Comparison of ENCODE assay signal across 28 cellular contexts in the genomic region with DNA sequence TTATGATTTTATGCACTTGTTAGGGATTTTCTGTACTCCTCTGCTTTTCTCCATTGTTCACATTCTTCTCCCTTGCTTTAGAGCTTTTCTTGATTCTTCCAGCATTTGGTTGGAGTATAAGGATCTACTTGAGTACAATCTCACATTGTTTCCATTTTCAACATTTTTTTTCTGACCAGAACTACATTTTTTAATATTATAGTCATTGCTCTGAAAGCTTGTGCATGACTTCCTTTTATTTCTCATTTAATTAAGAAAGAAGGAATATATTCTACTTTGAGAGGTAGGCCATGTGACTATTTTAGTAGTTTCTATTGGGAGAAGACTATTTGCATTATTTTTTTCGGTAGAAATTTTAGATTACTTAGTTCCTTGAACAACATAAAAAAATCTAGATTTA. TPM values are rescaled to one million over a fixed set of nuclear protein-coding genes. Genes with fewer than 3 reads are reported as not detected.
DNase-seq lines count a peak whose midpoint lies in the region; FAIRE-seq and TF ChIP-seq lines count a peak whose summit lies in the region.
"Had no signal": no experiment of that assay in that cellular context is flagged by ENCODE, and none has a peak within 500 bp of the region (broad histone marks: within the 10 kb centered on the region; RNA-seq: fewer than 3 reads in every experiment).

No MANE protein-coding gene starts in this region.

- H4K91ac ChIP-seq in H9 (ENCODE audit: insufficient read length, low read depth, low read length) = no peak overlapping the region

- peaks cover 10 to 17% of the 10 kb centered on the region in 2 experiments; a peak in 2 of 5 replicates for H3K9me3 Mint-ChIP-seq in H9
- H3K9me3 Mint-ChIP-seq: activated CD4-positive, alpha-beta memory T cell treated with anti-CD3 and anti-CD28 coated beads, Interleukin-2, amount 10 ng/mL, durations not matched to agents 7 days and 5 days had no signal

- H3K23ac ChIP-seq in H9 (ENCODE audit: insufficient read length, low read depth, low read length) = no peak overlapping the region

- peaks cover 2% of the 10 kb centered on the region; the same call in 1 of the 2 replicates for H3K36me3 ChIP-seq in GM23248 (ENCODE audit: low read depth)
- H3K36me3 ChIP-seq: gastroesophageal sphincter had no signal

- H3K36me3 Mint-ChIP-seq in H9 (ENCODE audit: insufficient read depth in 1 of 3, low read depth in 3 of 3) = peaks cover 0 to 13% (median 0%) of the 10 kb centered on the region in 3 experiments; a peak in 3 of 7 replicates

- H3K27ac Mint-ChIP-seq in H9 = no peak overlapping the region
- H3K27ac Mint-ChIP-seq: activated CD4-positive, alpha-beta memory T cell treated with anti-CD3 and anti-CD28 coated beads, Interleukin-2, amount 10 ng/mL, durations not matched to agents 7 days and 5 days; activated naive CD8-positive, alpha-beta T cell treated with anti-CD3 and anti-CD28 coated beads for 36 hours; activated T-helper 2 cell treated with anti-CD3 and anti-CD28 coated beads, Interferon-gamma antibody, Interleukin-2, Interleukin-4, amounts not matched to agents 10 μg/mL and 5 μg/mL and 100 μg/mL, durations not matched to agents 14 hours and 24 hours and 36 hours; brain; CD8-positive, alpha-beta T cell; memory B cell; T-helper 17 cell had no signal

- no peaks in the 10 kb centered on the region for H3K79me2 ChIP-seq in GM23248 (ENCODE audit: insufficient read depth)
- no peaks in the 10 kb centered on the region for H3K79me2 ChIP-seq in H9 (ENCODE audit: insufficient read depth, low read length)

- H3T11ph ChIP-seq in H9 (ENCODE audit: low read length) = no peak overlapping the region

- H3K23me2 ChIP-seq in H9 (ENCODE audit: insufficient read length, low read depth, low read length, poor library complexity, severe bottlenecking) = no peaks in the 10 kb centered on the region

- H3K27me3 Mint-ChIP-seq in H9 (ENCODE audit: low read depth) = peaks cover 5% of the 10 kb centered on the region
- H3K27me3 Mint-ChIP-seq: memory B cell, naive B cell had no signal

- no peak overlapping the region for H2AK5ac ChIP-seq in H9 (ENCODE audit: insufficient read length, low read length)

- H2BK20ac ChIP-seq in H9 (ENCODE audit: low read depth, low read length, poor library complexity, severe bottlenecking) = no peak overlapping the region

- no peak overlapping the region for H2BK15ac ChIP-seq in H9 (ENCODE audit: low read depth, low read length)

- H3K9ac ChIP-seq in GM23248 = no peak overlapping the region
- no peak overlapping the region for H3K9ac ChIP-seq in H9 (ENCODE audit: extremely low read depth, insufficient read length, low read length)

- DNase-seq in GM23248 (peak; percentile 70), astrocyte of the hippocampus (ENCODE audit: low read depth, low spot score) (peak; percentile 46), fibroblast of the aortic adventitia (ENCODE audit: low read depth) (peak; percentile 75), stromal cell of bone marrow (ENCODE audit: low read depth) (peak; percentile 36), nucleus accumbens (lab: John Stamatoyannopoulos, UW) (no peak), NCI-H510A (lab: John Stamatoyannopoulos, UW) (no peak), urothelium cell line (ENCODE audit: low spot score) (no peak), H9 (no peak)
- DNase-seq: activated CD4-positive, alpha-beta memory T cell treated with anti-CD3 and anti-CD28 coated beads, Interleukin-2, amount 10 ng/mL, durations not matched to agents 7 days and 5 days; activated CD4-positive, CD25-positive, alpha-beta regulatory T cell treated with anti-CD3 and anti-CD28 coated beads, Interleukin-2, amount 50 U/mL, for 72 hours; activated naive CD8-positive, alpha-beta T cell treated with anti-CD3 and anti-CD28 coated beads for 36 hours; CD8-positive, alpha-beta T cell; effector CD4-positive, alpha-beta T cell; H7; hippocampal formation; NCI-H1105 treated with DMSO at 0.1 percent for 48 hours; NCI-H2029; NCI-H345; NCI-H748 treated with DMSO at 0.1 percent for 48 hours; occipital lobe; stimulated activated naive CD4-positive, alpha-beta T cell treated with Interleukin-2 at 50 U/mL for 16 hours; T-helper 17 cell had no signal

- no peak overlapping the region for H4K5ac ChIP-seq in H9 (ENCODE audit: insufficient read length, low read depth, low read length)

- H3K4me1 ChIP-seq in GM23248 (ENCODE audit: insufficient read depth) (peaks cover 31% of the 10 kb centered on the region), H9 (ENCODE audit: insufficient read depth, low read length) (no peaks in the 10 kb centered on the region)

- H3F3A ChIP-seq in GM23248 (ENCODE audit: insufficient read depth) = peaks cover 26% of the 10 kb centered on the region; the same call in 1 of the 2 replicates

- no peak overlapping the region for H3K4ac ChIP-seq in H9 (ENCODE audit: low read depth, low read length)

- H2BK12ac ChIP-seq in H9 (ENCODE audit: insufficient read length, low read depth, low read length) = no peak overlapping the region

- H3K9me2 ChIP-seq in GM23248 (ENCODE audit: insufficient read depth) = no peaks in the 10 kb centered on the region

- peak overlapping the region; percentile 36 for H3K27ac ChIP-seq in GM23248
- no peak overlapping the region for H3K27ac ChIP-seq in H9 (ENCODE audit: insufficient read length, low read depth, low read length)
- H3K27ac ChIP-seq: gastroesophageal sphincter had no signal

- no peaks in the 10 kb centered on the region for H3K4me1 Mint-ChIP-seq in H9
- H3K4me1 Mint-ChIP-seq: activated CD4-positive, alpha-beta memory T cell treated with anti-CD3 and anti-CD28 coated beads, Interleukin-2, amount 10 ng/mL, durations not matched to agents 7 days and 5 days; activated naive CD8-positive, alpha-beta T cell treated with anti-CD3 and anti-CD28 coated beads for 36 hours; brain had no signal

- H3K4me3 ChIP-seq in GM23248 (no peak overlapping the region), fibroblast of the aortic adventitia (ENCODE audit: low read depth, low read length) (no peak overlapping the region)
- H3K4me3 ChIP-seq: gastroesophageal sphincter, K562 had no signal

- no peak overlapping the region for H2BK5ac ChIP-seq in H9 (ENCODE audit: insufficient read length, low read length)

- no peaks in the 10 kb centered on the region for H3K79me1 ChIP-seq in H9 (ENCODE audit: insufficient read depth, low read depth, low read length, poor library complexity, severe bottlenecking)

- no peak overlapping the region for H3K14ac ChIP-seq in H9 (ENCODE audit: insufficient read depth, low read length)

- H4K20me1 ChIP-seq in GM23248 (ENCODE audit: insufficient read depth) (no peaks in the 10 kb centered on the region), H9 (ENCODE audit: control insufficient read depth, insufficient read depth, insufficient read length) (no peaks in the 10 kb centered on the region)

- H3K27me3 ChIP-seq in GM23248 (replicated peaks; ENCODE audit: insufficient read depth) (no peaks in the 10 kb centered on the region), H9 (ENCODE audit: insufficient read depth, low read length) (no peaks in the 10 kb centered on the region)
- H3K27me3 ChIP-seq: gastroesophageal sphincter had no signal

- TF ChIP-seq CTCF in fibroblast of the aortic adventitia (IDR thresholded peaks at IDR 0.05; ENCODE audit: insufficient read depth, low read length) (no peak), H9 (conservative IDR thresholded peaks at IDR 0.05) (no peak)

- H2AFZ ChIP-seq in GM23248 (peak overlapping the region; percentile 51), H9 (ENCODE audit: low read length) (no peak overlapping the region)

- no peak overlapping the region for H3K56ac ChIP-seq in H9 (ENCODE audit: insufficient read length, low read depth, low read length)

- no peak overlapping the region for H3K4me3 Mint-ChIP-seq in H9
- H3K4me3 Mint-ChIP-seq: activated CD4-positive, alpha-beta memory T cell treated with anti-CD3 and anti-CD28 coated beads, Interleukin-2, amount 10 ng/mL, durations not matched to agents 7 days and 5 days; activated naive CD8-positive, alpha-beta T cell treated with anti-CD3 and anti-CD28 coated beads for 36 hours; brain; CD8-positive, alpha-beta T cell; memory B cell; T-helper 17 cell had no signal

- no peak overlapping the region for H4K8ac ChIP-seq in H9 (replicated peaks; ENCODE audit: insufficient read length, low read depth, low read length)

- H3K4me2 ChIP-seq in GM23248 (ENCODE audit: unreplicated experiment) (peak overlapping the region; percentile 64), H9 (ENCODE audit: insufficient read depth, insufficient read length, low read length) (no peak overlapping the region)

- H3K9me3 ChIP-seq in GM23248 (ENCODE audit: low read depth) (no peaks in the 10 kb centered on the region), H9 (ENCODE audit: control insufficient read depth, low read depth, low read length) (no peaks in the 10 kb centered on the region)

- 82 to 91% methylated on average over 1 of the region's 1 CpG for WGBS in GM23248 (ENCODE audit: low coverage in 1 of 2, low lambda C conversion rate in 2 of 2, missing lambda C conversion rate in 2 of 2), 2 experiments
- no CpG with 5 or more reads among the region's 1 CpG for WGBS in H9 (ENCODE audit: extremely low coverage, insufficient read length, low lambda C conversion rate)

- in situ Hi-C loops in GM23248 (cut with MboI) = no loop called here

- no peak overlapping the region for H3K18ac ChIP-seq in H9 (ENCODE audit: insufficient read length, low read depth, low read length)

- FAIRE-seq in urothelium cell line (lab: Jason Lieb, UNC) = no peak
- FAIRE-seq: K562 had no signal

- H2BK120ac ChIP-seq in H9 (ENCODE audit: low read depth, low read length, poor library complexity, severe bottlenecking) = no peak overlapping the region

RNA-seq across cellular contexts. Expression of gene SOCS5, which starts 19.3 kb away (rescaled TPM):
- total RNA-seq in GM23248 (2014; rRNA removed; shearing (Covaris generic)) = 186 and 243 TPM in 2 replicates
- 96.9 and 101 TPM in 2 replicates for polyA plus RNA-seq in GM23248 (2016; fragmentation: Nextera tagmentation; extraction: Ambion mirVana)
- total RNA-seq in fibroblast of the aortic adventitia (ENCODE audit: low replicate concordance) = 147 and 155 TPM in 2 replicates
- total RNA-seq in H9 (2021) = 14.0 and 15.1 TPM in 2 replicates

Comparison
In these comparisons a context has a peak if more than half of its experiments do, and no peak if none do; other contexts are left out.
1. DNase-seq: peak in GM23248 (single experiment), astrocyte of the hippocampus (single experiment), fibroblast of the aortic adventitia (single experiment) and stromal cell of bone marrow (single experiment); none in nucleus accumbens (0 of 56), NCI-H510A (single experiment), urothelium cell line (single experiment) and H9 (single experiment).